ENCODE assay signal across 29 cellular contexts in the genomic region with DNA sequence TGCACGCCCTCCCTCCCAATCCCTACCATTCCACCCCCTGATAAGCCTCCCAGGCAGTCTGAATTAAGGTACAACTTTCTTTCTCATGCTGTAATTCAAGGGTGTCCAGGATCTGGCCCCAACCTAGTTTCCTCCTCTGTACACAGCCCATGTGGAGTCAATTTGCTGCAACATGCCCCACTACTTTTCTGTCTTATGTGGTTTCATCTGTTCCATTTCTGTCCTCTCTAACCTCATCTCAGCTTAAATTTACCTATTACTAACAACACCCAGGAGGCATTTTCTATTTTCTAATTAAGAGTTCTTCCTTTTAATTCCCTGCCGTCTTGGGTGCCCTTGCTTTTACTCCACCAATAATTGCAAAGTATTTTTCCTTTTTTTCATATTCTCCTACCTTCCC.
"Had no signal": no experiment of that assay in that cellular context is flagged by ENCODE, and none has a peak within 500 bp of the region (broad histone marks: within the 10 kb centered on the region; RNA-seq: fewer than 3 reads in every experiment).

No MANE protein-coding gene starts in this region.

- ATAC-seq: left cardiac atrium; left ventricle myocardium superior; sciatic nerve; stimulated activated effector memory CD8-positive, alpha-beta T cell treated with anti-CD3 and anti-CD28 coated beads, Interleukin-12 subunit alpha, Interleukin-12 subunit beta, amount 100 ng/mL, for 72 hours; stimulated activated naive CD8-positive, alpha-beta T cell treated with anti-CD3 and anti-CD28 coated beads, Interleukin-15, amount 100 ng/mL, for 72 hours had no signal

- H3K36me3 ChIP-seq: ascending aorta, esophagus muscularis mucosa, ovary, prostate gland, upper lobe of left lung, vagina had no signal

- H3K4me1 ChIP-seq: prostate gland had no signal

- H3K4me3 Mint-ChIP-seq: activated naive CD4-positive, alpha-beta T cell treated with anti-CD3 and anti-CD28 coated beads, Interleukin-2, amount 10 ng/mL, durations not matched to agents 7 days and 5 days; activated naive CD8-positive, alpha-beta T cell treated with anti-CD3 and anti-CD28 coated beads, Interleukin-2, amount 10 ng/mL, durations not matched to agents 7 days and 5 days; activated T-helper 1 cell treated with anti-CD3 and anti-CD28 coated beads, Interleukin-12 subunit alpha, Interleukin-12 subunit beta, Interleukin-2, Interleukin-4 antibody, amounts not matched to agents 30 ng/mL and 10 ng/mL and 1 ng/mL, durations not matched to agents 14 hours and 24 hours and 36 hours; brain; mesothelial cell of epicardium; stimulated activated effector memory CD8-positive, alpha-beta T cell treated with anti-CD3 and anti-CD28 coated beads, Interleukin-12 subunit alpha, Interleukin-12 subunit beta, amount 100 ng/mL, for 72 hours; stimulated activated naive CD8-positive, alpha-beta T cell treated with anti-CD3 and anti-CD28 coated beads, Interleukin-15, amount 100 ng/mL, for 72 hours had no signal

- H3K36me3 Mint-ChIP-seq: stimulated activated effector memory CD8-positive, alpha-beta T cell treated with anti-CD3 and anti-CD28 coated beads, Interleukin-12 subunit alpha, Interleukin-12 subunit beta, amount 100 ng/mL, for 72 hours had no signal

- H3K27ac ChIP-seq: ascending aorta, coronary artery, esophagus muscularis mucosa, ovary, prostate gland, skin epidermis, upper lobe of left lung, vagina, VCaP had no signal

- H3K27ac Mint-ChIP-seq: activated naive CD4-positive, alpha-beta T cell treated with anti-CD3 and anti-CD28 coated beads, Interleukin-2, amount 10 ng/mL, durations not matched to agents 7 days and 5 days; activated naive CD8-positive, alpha-beta T cell treated with anti-CD3 and anti-CD28 coated beads, Interleukin-2, amount 10 ng/mL, durations not matched to agents 7 days and 5 days; activated T-helper 1 cell treated with anti-CD3 and anti-CD28 coated beads, Interleukin-12 subunit alpha, Interleukin-12 subunit beta, Interleukin-2, Interleukin-4 antibody, amounts not matched to agents 30 ng/mL and 10 ng/mL and 1 ng/mL, durations not matched to agents 14 hours and 24 hours and 36 hours; brain; mesothelial cell of epicardium; stimulated activated effector memory CD8-positive, alpha-beta T cell treated with anti-CD3 and anti-CD28 coated beads, Interleukin-12 subunit alpha, Interleukin-12 subunit beta, amount 100 ng/mL, for 72 hours; stimulated activated naive CD8-positive, alpha-beta T cell treated with anti-CD3 and anti-CD28 coated beads, Interleukin-15, amount 100 ng/mL, for 72 hours had no signal

- H3K4me3 ChIP-seq: ascending aorta, coronary artery, esophagus muscularis mucosa, ovary, prostate gland, skin epidermis, upper lobe of left lung, vagina had no signal

- H3K27me3 Mint-ChIP-seq: activated naive CD4-positive, alpha-beta T cell treated with anti-CD3 and anti-CD28 coated beads, Interleukin-2, amount 10 ng/mL, durations not matched to agents 7 days and 5 days; activated naive CD8-positive, alpha-beta T cell treated with anti-CD3 and anti-CD28 coated beads, Interleukin-2, amount 10 ng/mL, durations not matched to agents 7 days and 5 days; brain; naive B cell; stimulated activated naive CD8-positive, alpha-beta T cell treated with anti-CD3 and anti-CD28 coated beads, Interleukin-15, amount 100 ng/mL, for 72 hours had no signal

- DNase-seq: activated CD4-positive, alpha-beta T cell treated with anti-CD3 and anti-CD28 coated beads for 4 hours; activated CD4-positive, alpha-beta T cell treated with anti-CD3 and anti-CD28 coated beads, Interleukin-2, amount 50 U/mL, for 4 hours; activated gamma-delta T cell; activated naive CD4-positive, alpha-beta T cell treated with anti-CD3 and anti-CD28 coated beads, Interleukin-2, amount 10 ng/mL, durations not matched to agents 7 days and 5 days; activated naive CD8-positive, alpha-beta T cell treated with anti-CD3 and anti-CD28 coated beads, Interleukin-2, amount 10 ng/mL, durations not matched to agents 7 days and 5 days; foreskin melanocyte; islet precursor cell; left cardiac atrium; left ventricle myocardium superior; naive B cell; ovary; retina; stimulated activated CD4-positive, alpha-beta T cell treated with anti-CD3 and anti-CD28 coated beads, Interleukin-12 subunit alpha, Interleukin-12 subunit beta, amount 100 ng/mL, for 4 hours; stimulated activated CD4-positive, alpha-beta T cell treated with anti-CD3 and anti-CD28 coated beads, Interleukin-4, amount 100 ng/mL, for 24 hours; stimulated activated naive CD8-positive, alpha-beta T cell treated with anti-CD3 and anti-CD28 coated beads, Interleukin-15, amount 100 ng/mL, for 72 hours; substantia nigra; upper lobe of left lung had no signal

- H3K9me3 ChIP-seq: prostate gland had no signal

- H3K27me3 ChIP-seq: ascending aorta, esophagus muscularis mucosa, ovary, upper lobe of left lung, vagina had no signal
